ENCODE assay signal across 2 cellular contexts in genomic region chr11:36105743-36106581, GRCh38.
TF ChIP-seq lines count a peak whose summit lies in the region.

No MANE protein-coding gene starts in this region.

TF ChIP-seq in GM23338, 12 proteins besides CTCF, POLR2A, EP300 and RAD21:
- TF ChIP-seq NANOG (IDR thresholded peaks at IDR 0.05; ENCODE audit: borderline replicate concordance) (no peak), REST (IDR thresholded peaks at IDR 0.05; ENCODE audit: unreplicated experiment) (peak; percentile 56), STAT1 (IDR thresholded peaks at IDR 0.05; ENCODE audit: unreplicated experiment) (no peak), ZNF114 (CRISPR knock-in tag; IDR thresholded peaks at IDR 0.05) (no peak), EZH2 (IDR thresholded peaks at IDR 0.05; ENCODE audit: low read depth, unreplicated experiment) (no peak)

TF ChIP-seq in H1, 55 proteins besides CTCF, POLR2A, EP300 and RAD21:
- no peak for TF ChIP-seq SIX5 (IDR thresholded peaks at IDR 0.05; ENCODE audit: low read depth, low read length)
- TF ChIP-seq TAF7 (optimal IDR thresholded peaks at IDR 0.05; ENCODE audit: borderline replicate concordance, low read depth, low read length): peak; percentile 38
- TF ChIP-seq TEAD4 (IDR thresholded peaks at IDR 0.05; ENCODE audit: low read depth, low read length): no peak
- no peak for TF ChIP-seq TCF12 (IDR thresholded peaks at IDR 0.05; ENCODE audit: low read depth, low read length)
- no peak for TF ChIP-seq RNF2 (IDR thresholded peaks at IDR 0.05; ENCODE audit: borderline replicate concordance, low read depth, low read length, missing control alignments, poor library complexity, severe bottlenecking)
- no peak for TF ChIP-seq SIRT6 (IDR thresholded peaks at IDR 0.05; ENCODE audit: low read length)
- TF ChIP-seq, protein P1, sequence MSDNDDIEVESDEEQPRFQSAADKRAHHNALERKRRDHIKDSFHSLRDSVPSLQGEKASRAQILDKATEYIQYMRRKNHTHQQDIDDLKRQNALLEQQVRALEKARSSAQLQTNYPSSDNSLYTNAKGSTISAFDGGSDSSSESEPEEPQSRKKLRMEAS (IDR thresholded peaks at IDR 0.05): no peak
- no peak for TF ChIP-seq CBX8 (IDR thresholded peaks at IDR 0.05; ENCODE audit: borderline replicate concordance, low read depth, low read length)
